In the genomic region with DNA sequence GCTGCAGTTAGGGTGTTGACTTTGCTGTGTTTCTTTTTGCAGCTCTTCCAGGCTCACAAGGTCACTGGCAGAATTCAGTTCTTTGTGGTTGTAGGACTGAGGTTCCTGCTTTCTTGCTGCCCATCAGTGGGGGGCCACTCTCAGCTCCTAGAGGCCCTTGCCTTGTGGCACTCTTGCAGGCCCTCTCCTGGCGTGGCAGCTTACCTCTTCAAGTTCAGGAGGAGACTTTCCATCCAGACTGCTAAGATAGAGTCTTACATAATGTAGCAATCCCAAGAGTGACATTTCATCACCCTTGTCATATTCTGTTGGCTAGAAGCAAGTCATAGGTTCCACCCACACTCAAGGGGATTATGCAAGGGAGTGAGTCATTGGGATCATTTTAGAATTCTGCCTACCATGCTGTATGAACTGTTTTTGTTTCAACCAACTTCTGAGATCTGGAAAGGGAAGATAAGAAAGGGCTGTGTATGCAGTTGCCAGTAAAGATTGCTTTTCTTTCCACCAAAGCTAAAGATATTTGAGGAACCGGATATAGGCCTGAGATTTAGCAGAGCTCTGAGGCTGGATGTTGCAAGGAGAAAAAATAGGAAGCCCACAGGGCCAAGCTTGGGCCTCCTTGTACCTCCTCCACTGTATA, we compare ENCODE assay signal across 1 cellular context.
TF ChIP-seq lines count a peak whose summit lies in the region.

No MANE protein-coding gene starts in this region.

TF ChIP-seq in K562, 482 proteins besides CTCF, POLR2A, EP300 and RAD21 (continued from another document):
- TF ChIP-seq, protein P1, sequence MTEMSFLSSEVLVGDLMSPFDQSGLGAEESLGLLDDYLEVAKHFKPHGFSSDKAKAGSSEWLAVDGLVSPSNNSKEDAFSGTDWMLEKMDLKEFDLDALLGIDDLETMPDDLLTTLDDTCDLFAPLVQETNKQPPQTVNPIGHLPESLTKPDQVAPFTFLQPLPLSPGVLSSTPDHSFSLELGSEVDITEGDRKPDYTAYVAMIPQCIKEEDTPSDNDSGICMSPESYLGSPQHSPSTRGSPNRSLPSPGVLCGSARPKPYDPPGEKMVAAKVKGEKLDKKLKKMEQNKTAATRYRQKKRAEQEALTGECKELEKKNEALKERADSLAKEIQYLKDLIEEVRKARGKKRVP (CRISPR knock-in tag; IDR thresholded peaks at IDR 0.05), result 0 out of 2 replicates have a peak, but pooled peaks have one; percentile 19
- peak; percentile 65 for TF ChIP-seq MEF2D (tag; conservative IDR thresholded peaks at IDR 0.05; ENCODE audit: low read depth)
- TF ChIP-seq, protein P2, sequence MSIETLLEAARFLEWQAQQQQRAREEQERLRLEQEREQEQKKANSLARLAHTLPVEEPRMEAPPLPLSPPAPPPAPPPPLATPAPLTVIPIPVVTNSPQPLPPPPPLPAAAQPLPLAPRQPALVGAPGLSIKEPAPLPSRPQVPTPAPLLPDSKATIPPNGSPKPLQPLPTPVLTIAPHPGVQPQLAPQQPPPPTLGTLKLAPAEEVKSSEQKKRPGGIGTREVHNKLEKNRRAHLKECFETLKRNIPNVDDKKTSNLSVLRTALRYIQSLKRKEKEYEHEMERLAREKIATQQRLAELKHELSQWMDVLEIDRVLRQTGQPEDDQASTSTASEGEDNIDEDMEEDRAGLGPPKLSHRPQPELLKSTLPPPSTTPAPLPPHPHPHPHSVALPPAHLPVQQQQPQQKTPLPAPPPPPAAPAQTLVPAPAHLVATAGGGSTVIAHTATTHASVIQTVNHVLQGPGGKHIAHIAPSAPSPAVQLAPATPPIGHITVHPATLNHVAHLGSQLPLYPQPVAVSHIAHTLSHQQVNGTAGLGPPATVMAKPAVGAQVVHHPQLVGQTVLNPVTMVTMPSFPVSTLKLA (conservative IDR thresholded peaks at IDR 0.05), result 0 out of 4 replicates have a peak, but pooled peaks of 1 of the 2 experiments have one; percentile 34
